ENCODE assay signal across 13 cellular contexts in the genomic region with DNA sequence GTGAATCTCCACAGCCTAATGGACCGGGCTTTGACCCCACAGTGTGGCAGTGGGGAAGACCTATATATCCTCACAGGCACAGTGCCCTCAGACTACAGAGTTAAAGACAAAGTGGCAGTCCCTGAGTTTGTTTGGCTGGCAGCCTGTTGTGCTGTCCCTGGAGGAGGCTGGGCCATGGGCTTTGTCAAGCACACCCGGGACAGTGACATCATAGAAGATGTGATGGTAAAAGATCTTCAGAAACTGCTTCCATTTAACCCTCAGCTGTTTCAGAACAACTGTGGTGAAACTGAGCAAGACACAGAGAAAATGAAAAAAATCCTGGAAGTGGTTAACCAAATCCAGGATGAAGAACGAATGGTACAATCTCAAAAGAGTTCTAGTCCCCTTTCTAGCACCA. TPM values are rescaled to one million over a fixed set of nuclear protein-coding genes. Genes with fewer than 3 reads are reported as not detected.
DNase-seq lines count a peak whose midpoint lies in the region; ATAC-seq and TF ChIP-seq lines count a peak whose summit lies in the region.
"Had no signal": no experiment of that assay in that cellular context is flagged by ENCODE, and none has a peak within 500 bp of the region (broad histone marks: within the 10 kb centered on the region; RNA-seq: fewer than 3 reads in every experiment).

No MANE protein-coding gene starts in this region.

- no peak overlapping the region for H3K4me3 Mint-ChIP-seq in T-helper 2 cell treated with Interferon-gamma antibody and Interleukin-4, amounts not matched to agents 5 μg/mL and 100 μg/mL, for 36 hours
- no peak overlapping the region for H3K4me3 Mint-ChIP-seq in activated naive CD8-positive, alpha-beta T cell treated with anti-CD3 and anti-CD28 coated beads, Interleukin-2, amount 50 U/mL, for 24 hours
- no peak overlapping the region for H3K4me3 Mint-ChIP-seq in WTC11
- H3K4me3 Mint-ChIP-seq: CD4-positive, CD25-positive, alpha-beta regulatory T cell had no signal

- no peak for DNase-seq in T-helper 2 cell treated with Interferon-gamma antibody and Interleukin-4, amounts not matched to agents 5 μg/mL and 100 μg/mL, for 36 hours (ENCODE audit: low spot score)
- DNase-seq in T-helper 2 cell (no peak), left lobe of liver (ENCODE audit: low spot score) (no peak), WTC11 (ENCODE audit: low spot score) (no peak)
- DNase-seq in activated naive CD4-positive, alpha-beta T cell treated with anti-CD3 and anti-CD28 coated beads, Interleukin-2, amount 50 U/mL, for 72 hours (ENCODE audit: low spot score in 2 of 2): no peak
- DNase-seq in activated naive CD4-positive, alpha-beta T cell treated with Interleukin-2 at 50 U/mL for 16 hours: no peak
- DNase-seq in activated naive CD8-positive, alpha-beta T cell treated with anti-CD3 and anti-CD28 coated beads, Interleukin-2, amount 50 U/mL, for 24 hours: no peak
- DNase-seq: CD4-positive, CD25-positive, alpha-beta regulatory T cell; DMS53; GF-D8; GOT3 had no signal

- no peaks in the 10 kb centered on the region for H3K9me3 Mint-ChIP-seq in T-helper 2 cell treated with Interferon-gamma antibody and Interleukin-4, amounts not matched to agents 5 μg/mL and 100 μg/mL, for 36 hours
- no peaks in the 10 kb centered on the region for H3K9me3 Mint-ChIP-seq in activated naive CD4-positive, alpha-beta T cell treated with anti-CD3 and anti-CD28 coated beads, Interleukin-2, amount 50 U/mL, for 72 hours
- H3K9me3 Mint-ChIP-seq in activated naive CD8-positive, alpha-beta T cell treated with anti-CD3 and anti-CD28 coated beads, Interleukin-2, amount 50 U/mL, for 24 hours: no peaks in the 10 kb centered on the region
- H3K9me3 Mint-ChIP-seq in WTC11: no peaks in the 10 kb centered on the region

- POLR2A ChIA-PET in WTC11 (lab: Charles Lee): no interaction called here

- no peaks in the 10 kb centered on the region for H3K27me3 Mint-ChIP-seq in T-helper 2 cell treated with Interferon-gamma antibody and Interleukin-4, amounts not matched to agents 5 μg/mL and 100 μg/mL, for 36 hours (ENCODE audit: low read depth)
- H3K27me3 Mint-ChIP-seq in activated naive CD8-positive, alpha-beta T cell treated with anti-CD3 and anti-CD28 coated beads, Interleukin-2, amount 50 U/mL, for 24 hours: no peaks in the 10 kb centered on the region
- no peaks in the 10 kb centered on the region for H3K27me3 Mint-ChIP-seq in WTC11 (ENCODE audit: low read depth)
- H3K27me3 Mint-ChIP-seq: CD4-positive, CD25-positive, alpha-beta regulatory T cell had no signal

- H3K36me3 Mint-ChIP-seq in T-helper 2 cell treated with Interferon-gamma antibody and Interleukin-4, amounts not matched to agents 5 μg/mL and 100 μg/mL, for 36 hours (ENCODE audit: low read depth): peaks cover 20% of the 10 kb centered on the region
- peaks cover 0 to 4% of the 10 kb centered on the region in 2 donors for H3K36me3 Mint-ChIP-seq in activated naive CD4-positive, alpha-beta T cell treated with anti-CD3 and anti-CD28 coated beads, Interleukin-2, amount 50 U/mL, for 72 hours
- peaks cover 17% of the 10 kb centered on the region for H3K36me3 Mint-ChIP-seq in activated naive CD8-positive, alpha-beta T cell treated with anti-CD3 and anti-CD28 coated beads, Interleukin-2, amount 50 U/mL, for 24 hours (ENCODE audit: low read depth)
- H3K36me3 Mint-ChIP-seq in WTC11: no peaks in the 10 kb centered on the region

- ATAC-seq in activated naive CD4-positive, alpha-beta T cell treated with anti-CD3 and anti-CD28 coated beads, Interleukin-2, amount 50 U/mL, for 72 hours: peak; percentile 40 to 48
- peak; percentile 24 for ATAC-seq in activated naive CD8-positive, alpha-beta T cell treated with anti-CD3 and anti-CD28 coated beads, Interleukin-2, amount 50 U/mL, for 24 hours
- ATAC-seq in left lobe of liver (no peak), HG02763 (IDR thresholded peaks at IDR 0.05; ENCODE audit: unreplicated experiment) (no peak), WTC11 (no peak)
- ATAC-seq: HepG2 had no signal

- peak overlapping the region; percentile 17 for H3K27ac Mint-ChIP-seq in T-helper 2 cell treated with Interferon-gamma antibody and Interleukin-4, amounts not matched to agents 5 μg/mL and 100 μg/mL, for 36 hours
- no peak overlapping the region for H3K27ac Mint-ChIP-seq in activated naive CD4-positive, alpha-beta T cell treated with anti-CD3 and anti-CD28 coated beads, Interleukin-2, amount 50 U/mL, for 72 hours
- no peak overlapping the region for H3K27ac Mint-ChIP-seq in activated naive CD8-positive, alpha-beta T cell treated with anti-CD3 and anti-CD28 coated beads, Interleukin-2, amount 50 U/mL, for 24 hours
- no peak overlapping the region for H3K27ac Mint-ChIP-seq in WTC11
- H3K27ac Mint-ChIP-seq: CD4-positive, CD25-positive, alpha-beta regulatory T cell had no signal

- H3K4me1 Mint-ChIP-seq in T-helper 2 cell treated with Interferon-gamma antibody and Interleukin-4, amounts not matched to agents 5 μg/mL and 100 μg/mL, for 36 hours (ENCODE audit: low read depth): peaks cover 3% of the 10 kb centered on the region
- peaks cover 6% of the 10 kb centered on the region for H3K4me1 Mint-ChIP-seq in activated naive CD8-positive, alpha-beta T cell treated with anti-CD3 and anti-CD28 coated beads, Interleukin-2, amount 50 U/mL, for 24 hours
- no peaks in the 10 kb centered on the region for H3K4me1 Mint-ChIP-seq in WTC11

- no peak for TF ChIP-seq CTCF in WTC11 (IDR thresholded peaks at IDR 0.05)

- CTCF ChIA-PET in WTC11 (lab: Charles Lee): no interaction called here

TF ChIP-seq in WTC11, 78 proteins besides CTCF, POLR2A, EP300 and RAD21:
- TF ChIP-seq, protein P1, sequence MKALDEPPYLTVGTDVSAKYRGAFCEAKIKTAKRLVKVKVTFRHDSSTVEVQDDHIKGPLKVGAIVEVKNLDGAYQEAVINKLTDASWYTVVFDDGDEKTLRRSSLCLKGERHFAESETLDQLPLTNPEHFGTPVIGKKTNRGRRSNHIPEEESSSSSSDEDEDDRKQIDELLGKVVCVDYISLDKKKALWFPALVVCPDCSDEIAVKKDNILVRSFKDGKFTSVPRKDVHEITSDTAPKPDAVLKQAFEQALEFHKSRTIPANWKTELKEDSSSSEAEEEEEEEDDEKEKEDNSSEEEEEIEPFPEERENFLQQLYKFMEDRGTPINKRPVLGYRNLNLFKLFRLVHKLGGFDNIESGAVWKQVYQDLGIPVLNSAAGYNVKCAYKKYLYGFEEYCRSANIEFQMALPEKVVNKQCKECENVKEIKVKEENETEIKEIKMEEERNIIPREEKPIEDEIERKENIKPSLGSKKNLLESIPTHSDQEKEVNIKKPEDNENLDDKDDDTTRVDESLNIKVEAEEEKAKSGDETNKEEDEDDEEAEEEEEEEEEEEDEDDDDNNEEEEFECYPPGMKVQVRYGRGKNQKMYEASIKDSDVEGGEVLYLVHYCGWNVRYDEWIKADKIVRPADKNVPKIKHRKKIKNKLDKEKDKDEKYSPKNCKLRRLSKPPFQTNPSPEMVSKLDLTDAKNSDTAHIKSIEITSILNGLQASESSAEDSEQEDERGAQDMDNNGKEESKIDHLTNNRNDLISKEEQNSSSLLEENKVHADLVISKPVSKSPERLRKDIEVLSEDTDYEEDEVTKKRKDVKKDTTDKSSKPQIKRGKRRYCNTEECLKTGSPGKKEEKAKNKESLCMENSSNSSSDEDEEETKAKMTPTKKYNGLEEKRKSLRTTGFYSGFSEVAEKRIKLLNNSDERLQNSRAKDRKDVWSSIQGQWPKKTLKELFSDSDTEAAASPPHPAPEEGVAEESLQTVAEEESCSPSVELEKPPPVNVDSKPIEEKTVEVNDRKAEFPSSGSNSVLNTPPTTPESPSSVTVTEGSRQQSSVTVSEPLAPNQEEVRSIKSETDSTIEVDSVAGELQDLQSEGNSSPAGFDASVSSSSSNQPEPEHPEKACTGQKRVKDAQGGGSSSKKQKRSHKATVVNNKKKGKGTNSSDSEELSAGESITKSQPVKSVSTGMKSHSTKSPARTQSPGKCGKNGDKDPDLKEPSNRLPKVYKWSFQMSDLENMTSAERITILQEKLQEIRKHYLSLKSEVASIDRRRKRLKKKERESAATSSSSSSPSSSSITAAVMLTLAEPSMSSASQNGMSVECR (CRISPR knock-in tag; IDR thresholded peaks at IDR 0.05; ENCODE audit: borderline replicate concordance): no peak
- TF ChIP-seq TEAD4 (CRISPR knock-in tag; IDR thresholded peaks at IDR 0.05): no peak
- no peak for TF ChIP-seq CBFB (CRISPR knock-in tag; IDR thresholded peaks at IDR 0.05; ENCODE audit: low read depth)
- TF ChIP-seq, protein P2, sequence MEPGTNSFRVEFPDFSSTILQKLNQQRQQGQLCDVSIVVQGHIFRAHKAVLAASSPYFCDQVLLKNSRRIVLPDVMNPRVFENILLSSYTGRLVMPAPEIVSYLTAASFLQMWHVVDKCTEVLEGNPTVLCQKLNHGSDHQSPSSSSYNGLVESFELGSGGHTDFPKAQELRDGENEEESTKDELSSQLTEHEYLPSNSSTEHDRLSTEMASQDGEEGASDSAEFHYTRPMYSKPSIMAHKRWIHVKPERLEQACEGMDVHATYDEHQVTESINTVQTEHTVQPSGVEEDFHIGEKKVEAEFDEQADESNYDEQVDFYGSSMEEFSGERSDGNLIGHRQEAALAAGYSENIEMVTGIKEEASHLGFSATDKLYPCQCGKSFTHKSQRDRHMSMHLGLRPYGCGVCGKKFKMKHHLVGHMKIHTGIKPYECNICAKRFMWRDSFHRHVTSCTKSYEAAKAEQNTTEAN (CRISPR knock-in tag; IDR thresholded peaks at IDR 0.05): no peak
- TF ChIP-seq IRF2 (CRISPR knock-in tag; IDR thresholded peaks at IDR 0.05; ENCODE audit: borderline replicate concordance, low read depth): no peak
- no peak for TF ChIP-seq ELF4 (CRISPR knock-in tag; IDR thresholded peaks at IDR 0.05; ENCODE audit: low read depth)
- TF ChIP-seq, protein P3, sequence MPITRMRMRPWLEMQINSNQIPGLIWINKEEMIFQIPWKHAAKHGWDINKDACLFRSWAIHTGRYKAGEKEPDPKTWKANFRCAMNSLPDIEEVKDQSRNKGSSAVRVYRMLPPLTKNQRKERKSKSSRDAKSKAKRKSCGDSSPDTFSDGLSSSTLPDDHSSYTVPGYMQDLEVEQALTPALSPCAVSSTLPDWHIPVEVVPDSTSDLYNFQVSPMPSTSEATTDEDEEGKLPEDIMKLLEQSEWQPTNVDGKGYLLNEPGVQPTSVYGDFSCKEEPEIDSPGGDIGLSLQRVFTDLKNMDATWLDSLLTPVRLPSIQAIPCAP (CRISPR knock-in tag; IDR thresholded peaks at IDR 0.05): no peak
- no peak for TF ChIP-seq NR2C2 (CRISPR knock-in tag; IDR thresholded peaks at IDR 0.05)
- TF ChIP-seq NR3C1 (CRISPR knock-in tag; conservative IDR thresholded peaks at IDR 0.05; ENCODE audit: low read depth): no peak
- TF ChIP-seq ESRRA (CRISPR knock-in tag; IDR thresholded peaks at IDR 0.05; ENCODE audit: borderline replicate concordance): no peak

RNA-seq across cellular contexts. Expression of gene ENDOD1, which starts 39.0 kb away (rescaled TPM):
- 10 to 100 TPM in 1 of 2 donors, 1 to 10 TPM in 1; 6.3 to 11.4 TPM for total RNA-seq in activated naive CD4-positive, alpha-beta T cell treated with anti-CD3 and anti-CD28 coated beads, Interleukin-2, amount 50 U/mL, for 72 hours
- total RNA-seq in left lobe of liver (4.3 TPM), WTC11 (2021) (2.6 to 3.3 TPM (median 3.2 TPM) in 3 replicates)

Comparison
In these comparisons a context has a peak if more than half of its experiments do, and no peak if none do; other contexts are left out.
1. ATAC-seq: peak in activated naive CD4-positive, alpha-beta T cell treated with anti-CD3 and anti-CD28 coated beads, Interleukin-2, amount 50 U/mL, for 72 hours (2 of 2) and activated naive CD8-positive, alpha-beta T cell treated with anti-CD3 and anti-CD28 coated beads, Interleukin-2, amount 50 U/mL, for 24 hours (single experiment); none in left lobe of liver (single experiment), HG02763 (single experiment) and WTC11 (single experiment).